10 cellular contexts compared by ENCODE assay signal in the genomic region with DNA sequence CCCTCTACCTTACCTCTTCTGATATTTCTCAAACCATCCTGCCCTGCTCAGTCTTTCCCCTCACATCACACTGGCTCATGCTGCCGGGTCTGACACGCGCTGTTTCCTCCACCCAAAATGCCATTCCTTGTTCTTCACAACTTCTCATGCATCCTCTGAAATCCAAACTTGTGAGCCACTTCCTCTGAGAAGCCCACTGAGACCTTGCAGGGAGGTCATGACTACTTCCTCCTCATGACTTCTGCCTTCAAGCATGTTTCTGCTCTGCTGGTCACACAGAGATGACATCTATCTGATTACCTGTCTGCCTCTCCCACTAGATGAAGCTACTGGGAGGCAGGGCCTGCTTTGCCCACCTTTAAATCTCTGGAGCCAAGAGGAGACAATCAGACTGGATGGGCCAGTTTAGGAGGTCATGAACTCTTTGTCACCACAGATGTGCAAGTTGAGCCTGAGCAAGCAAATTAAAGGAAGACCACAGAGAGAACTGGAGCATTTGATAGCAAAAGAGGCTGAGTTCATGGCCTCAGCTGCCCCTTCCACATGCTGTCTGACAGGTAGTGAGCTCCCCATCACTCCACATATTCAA.
A peak's percentile ranks its signal among the peaks of the same experiment; 100 is the strongest.
DNase-seq lines count a peak whose midpoint lies in the region; ATAC-seq, FAIRE-seq and TF ChIP-seq lines count a peak whose summit lies in the region.
"Had no signal": no experiment of that assay in that cellular context is flagged by ENCODE, and none has a peak within 500 bp of the region (broad histone marks: within the 10 kb centered on the region; RNA-seq: fewer than 3 reads in every experiment).

No MANE protein-coding gene starts in this region.

- no peaks in the 10 kb centered on the region for H3K79me2 ChIP-seq in K562 (ENCODE audit: control insufficient read depth, insufficient read depth, low read length)

- H3K27ac Mint-ChIP-seq in WTC11, result no peak overlapping the region; the same call in 1 of the 2 replicates
- peak overlapping the region in 1 of 2 donors; percentile 3 for H3K27ac Mint-ChIP-seq in stimulated activated naive CD8-positive, alpha-beta T cell treated with anti-CD3 and anti-CD28 coated beads, Interleukin-15, amount 100 ng/mL, for 72 hours

- peak; percentile 51; the same call in 1 of the 2 replicates for TF ChIP-seq EP300 in K562 (IDR thresholded peaks at IDR 0.05; ENCODE audit: low read length)

- ATAC-seq in HG03460 (IDR thresholded peaks at IDR 0.05; ENCODE audit: unreplicated experiment) (peak; percentile 49), K562 (peak; percentile 24), WTC11 (no peak), GM21619 (IDR thresholded peaks at IDR 0.05; ENCODE audit: unreplicated experiment) (no peak)
- ATAC-seq in stimulated activated naive CD8-positive, alpha-beta T cell treated with anti-CD3 and anti-CD28 coated beads, Interleukin-15, amount 100 ng/mL, for 72 hours, result no peak

- intact Hi-C loops in K562 (cut with micrococcal nuclease), result loop anchor here (2.0 kb wide), 2 partner anchors 34 to 56 kb away; no protein-coding TSS in a partner anchor

- H3K4me2 ChIP-seq in K562 (ENCODE audit: insufficient read depth, low read length), result peak overlapping the region; percentile 67

- no peaks in the 10 kb centered on the region for H3K9me3 ChIP-seq in K562 (replicated peaks; ENCODE audit: control insufficient read depth, insufficient read depth, low read depth, low read length)
- H3K9me3 ChIP-seq in mesodermal cell (ENCODE audit: control insufficient read depth, low read length), result no peaks in the 10 kb centered on the region
- H3K9me3 ChIP-seq: mucosa of descending colon, upper lobe of left lung had no signal

- peaks cover 41 to 56% of the 10 kb centered on the region in 2 experiments; a peak in 4 of 5 replicates for H3K4me1 ChIP-seq in K562 (replicated peaks in 1 of 2; ENCODE audit: control insufficient read depth in 2 of 2, insufficient read depth in 2 of 2, low read length in 2 of 2)
- H3K4me1 ChIP-seq in mesodermal cell (ENCODE audit: control insufficient read depth, insufficient read depth, low read length, poor library complexity, severe bottlenecking), result peaks cover 38% of the 10 kb centered on the region

- WGBS in K562 (ENCODE audit: insufficient coverage, low coverage, missing lambda C conversion rate), result 13% methylated on average over 3 of the region's 3 CpGs
- WGBS in mesodermal cell (ENCODE audit: insufficient coverage in 2 of 2), 2 experiments, result 82 to 85% methylated on average over 3 of the region's 3 CpGs

- no peak overlapping the region for H3K9ac ChIP-seq in K562 (ENCODE audit: insufficient read depth in 1 of 2, low read depth in 2 of 2, low read length in 2 of 2)

- POLR2A ChIA-PET in K562 (lab: Yijun Ruan, JAX), result interaction anchor here (1.1 to 1.2 kb wide), 2 partner anchors 25 to 392 kb away, joined by 3 read pairs; a partner anchor contains a TSS
- POLR2A ChIA-PET in WTC11 (lab: Charles Lee), result no interaction called here

- in situ Hi-C loops in K562 (cut with MboI), result no loop called here

- no peak for TF ChIP-seq RAD21 in K562 (CRISPR knock-in tag; conservative IDR thresholded peaks at IDR 0.05 in 1 of 2, IDR thresholded peaks at IDR 0.05 in 1 of 2)

- TF ChIP-seq CTCF in K562 (IDR thresholded peaks at IDR 0.05 in 2 of 3, conservative IDR thresholded peaks at IDR 0.05 in 1 of 3; ENCODE audit: insufficient read depth in 2 of 3, low read depth in 1 of 3, low read length in 3 of 3) (no peak), WTC11 (IDR thresholded peaks at IDR 0.05) (no peak)

- H3K9me1 ChIP-seq in K562 (ENCODE audit: control insufficient read depth, insufficient read depth, low read length), result no peaks in the 10 kb centered on the region

- H3K36me3 Mint-ChIP-seq in WTC11, result no peaks in the 10 kb centered on the region

- H3K9me3 Mint-ChIP-seq in WTC11, result no peaks in the 10 kb centered on the region
- H3K9me3 Mint-ChIP-seq in stimulated activated naive CD8-positive, alpha-beta T cell treated with anti-CD3 and anti-CD28 coated beads, Interleukin-15, amount 100 ng/mL, for 72 hours, result no peaks in the 10 kb centered on the region

- H3K27me3 ChIP-seq in K562 (ENCODE audit: control insufficient read depth in 2 of 2, insufficient read depth in 2 of 2, low read length in 2 of 2), result no peaks in the 10 kb centered on the region
- H3K27me3 ChIP-seq: upper lobe of left lung had no signal

- H3K27ac ChIP-seq in K562 (ENCODE audit: extremely low read depth, low read depth, low read length) (peak overlapping the region; percentile 56), mesodermal cell (ENCODE audit: low read depth, low read length, severe bottlenecking) (peak overlapping the region; percentile 85)
- H3K27ac ChIP-seq: upper lobe of left lung had no signal

- no peaks in the 10 kb centered on the region; the same call in 1 of the 2 replicates for H3K27me3 Mint-ChIP-seq in WTC11 (ENCODE audit: low read depth)
- H3K27me3 Mint-ChIP-seq in stimulated activated naive CD8-positive, alpha-beta T cell treated with anti-CD3 and anti-CD28 coated beads, Interleukin-15, amount 100 ng/mL, for 72 hours, result no peaks in the 10 kb centered on the region

- no peak for FAIRE-seq in K562 (lab: Jason Lieb, UNC)

- H3K4me3 ChIP-seq in K562 (no peak overlapping the region), mesodermal cell (ENCODE audit: extremely low read depth, insufficient read depth, low read length, poor library complexity, severe bottlenecking) (no peak overlapping the region)
- H3K4me3 ChIP-seq: mucosa of descending colon, upper lobe of left lung had no signal

- no TSS peak for BruUV-seq in K562 (replicated peaks; lab: Mats Ljungman, UMichigan)

- H4K20me1 ChIP-seq in K562 (replicated peaks; ENCODE audit: control insufficient read depth, insufficient read depth, low read length), result no peaks in the 10 kb centered on the region

- H3K4me3 Mint-ChIP-seq in WTC11, result no peak overlapping the region
- H3K4me3 Mint-ChIP-seq in stimulated activated naive CD8-positive, alpha-beta T cell treated with anti-CD3 and anti-CD28 coated beads, Interleukin-15, amount 100 ng/mL, for 72 hours, result no peak overlapping the region

- CTCF ChIA-PET in K562 (lab: Yijun Ruan, JAX; ENCODE audit: low intra/inter-chr PET ratio), result no interaction called here
- CTCF ChIA-PET in WTC11 (lab: Charles Lee), result no interaction called here

- H2AFZ ChIP-seq in K562 (ENCODE audit: low read depth, low read length), result no peak overlapping the region

- peaks cover 13% of the 10 kb centered on the region for H3K4me1 Mint-ChIP-seq in WTC11
- H3K4me1 Mint-ChIP-seq in stimulated activated naive CD8-positive, alpha-beta T cell treated with anti-CD3 and anti-CD28 coated beads, Interleukin-15, amount 100 ng/mL, for 72 hours, result no peaks in the 10 kb centered on the region

- H3K36me3 ChIP-seq in K562 (ENCODE audit: control insufficient read depth, insufficient read depth, low read length) (no peaks in the 10 kb centered on the region), mesodermal cell (ENCODE audit: control insufficient read depth, insufficient read depth, low read length) (no peaks in the 10 kb centered on the region)
- H3K36me3 ChIP-seq: upper lobe of left lung had no signal

- TF ChIP-seq POLR2A in K562 (conservative IDR thresholded peaks at IDR 0.05), result no peak

- DNase-seq in GM03348 (ENCODE audit: low spot score), result peak; percentile 60
- DNase-seq in K562 (ENCODE audit: extremely low read depth in 1 of 4, low spot score in 3 of 4), result peak; percentile 47 to 73 (median 52)
- DNase-seq in WTC11 (ENCODE audit: low spot score), result no peak
- no peak for DNase-seq in NCI-H1694 (lab: John Stamatoyannopoulos, UW)
- no peak for DNase-seq in stimulated activated naive CD8-positive, alpha-beta T cell treated with anti-CD3 and anti-CD28 coated beads, Interleukin-15, amount 100 ng/mL, for 72 hours
- DNase-seq: upper lobe of left lung had no signal

TF ChIP-seq in K562, 482 proteins besides CTCF, POLR2A, EP300 and RAD21 (continues in another document):
- TF ChIP-seq ATF1 (CRISPR knock-in tag; IDR thresholded peaks at IDR 0.05) (no peak), ATF1 (tag; IDR thresholded peaks at IDR 0.05) (no peak)
- TF ChIP-seq, protein P1, sequence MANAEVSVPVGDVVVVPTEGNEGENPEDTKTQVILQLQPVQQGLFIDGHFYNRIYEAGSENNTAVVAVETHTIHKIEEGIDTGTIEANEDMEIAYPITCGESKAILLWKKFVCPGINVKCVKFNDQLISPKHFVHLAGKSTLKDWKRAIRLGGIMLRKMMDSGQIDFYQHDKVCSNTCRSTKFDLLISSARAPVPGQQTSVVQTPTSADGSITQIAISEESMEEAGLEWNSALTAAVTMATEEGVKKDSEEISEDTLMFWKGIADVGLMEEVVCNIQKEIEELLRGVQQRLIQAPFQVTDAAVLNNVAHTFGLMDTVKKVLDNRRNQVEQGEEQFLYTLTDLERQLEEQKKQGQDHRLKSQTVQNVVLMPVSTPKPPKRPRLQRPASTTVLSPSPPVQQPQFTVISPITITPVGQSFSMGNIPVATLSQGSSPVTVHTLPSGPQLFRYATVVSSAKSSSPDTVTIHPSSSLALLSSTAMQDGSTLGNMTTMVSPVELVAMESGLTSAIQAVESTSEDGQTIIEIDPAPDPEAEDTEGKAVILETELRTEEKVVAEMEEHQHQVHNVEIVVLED (CRISPR knock-in tag; IDR thresholded peaks at IDR 0.05), result no peak

TF ChIP-seq in WTC11, 78 proteins besides CTCF, POLR2A, EP300 and RAD21 (continues in another document):
- TF ChIP-seq RELA (CRISPR knock-in tag; IDR thresholded peaks at IDR 0.05; ENCODE audit: borderline replicate concordance), result no peak
- no peak for TF ChIP-seq CBFB (CRISPR knock-in tag; IDR thresholded peaks at IDR 0.05; ENCODE audit: low read depth)
- TF ChIP-seq FOXK1 (CRISPR knock-in tag; IDR thresholded peaks at IDR 0.05), result no peak
- no peak for TF ChIP-seq OVOL2 (CRISPR knock-in tag; IDR thresholded peaks at IDR 0.05; ENCODE audit: borderline replicate concordance)
- TF ChIP-seq EMX1 (CRISPR knock-in tag; IDR thresholded peaks at IDR 0.05), result no peak
- TF ChIP-seq, protein P2, sequence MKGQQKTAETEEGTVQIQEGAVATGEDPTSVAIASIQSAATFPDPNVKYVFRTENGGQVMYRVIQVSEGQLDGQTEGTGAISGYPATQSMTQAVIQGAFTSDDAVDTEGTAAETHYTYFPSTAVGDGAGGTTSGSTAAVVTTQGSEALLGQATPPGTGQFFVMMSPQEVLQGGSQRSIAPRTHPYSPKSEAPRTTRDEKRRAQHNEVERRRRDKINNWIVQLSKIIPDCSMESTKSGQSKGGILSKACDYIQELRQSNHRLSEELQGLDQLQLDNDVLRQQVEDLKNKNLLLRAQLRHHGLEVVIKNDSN (CRISPR knock-in tag; IDR thresholded peaks at IDR 0.05), result no peak
- TF ChIP-seq, protein P3, sequence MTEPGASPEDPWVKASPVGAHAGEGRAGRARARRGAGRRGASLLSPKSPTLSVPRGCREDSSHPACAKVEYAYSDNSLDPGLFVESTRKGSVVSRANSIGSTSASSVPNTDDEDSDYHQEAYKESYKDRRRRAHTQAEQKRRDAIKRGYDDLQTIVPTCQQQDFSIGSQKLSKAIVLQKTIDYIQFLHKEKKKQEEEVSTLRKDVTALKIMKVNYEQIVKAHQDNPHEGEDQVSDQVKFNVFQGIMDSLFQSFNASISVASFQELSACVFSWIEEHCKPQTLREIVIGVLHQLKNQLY (CRISPR knock-in tag; IDR thresholded peaks at IDR 0.05), result no peak
- TF ChIP-seq MXD4 (CRISPR knock-in tag; IDR thresholded peaks at IDR 0.05; ENCODE audit: borderline replicate concordance), result no peak

Comparison
In these comparisons a context has a peak if more than half of its experiments do, and no peak if none do; other contexts are left out.
1. DNase-seq: peak in GM03348 (single experiment) and K562 (4 of 4); none in WTC11 (single experiment), NCI-H1694 (single experiment) and stimulated activated naive CD8-positive, alpha-beta T cell treated with anti-CD3 and anti-CD28 coated beads, Interleukin-15, amount 100 ng/mL, for 72 hours (0 of 2).
2. ATAC-seq: peak in HG03460 (single experiment) and K562 (single experiment); none in WTC11 (single experiment), stimulated activated naive CD8-positive, alpha-beta T cell treated with anti-CD3 and anti-CD28 coated beads, Interleukin-15, amount 100 ng/mL, for 72 hours (single experiment) and GM21619 (single experiment).